In genomic region chr12:25054076-25054782, GRCh38 we compare ENCODE assay signal across 8 cellular contexts.
DNase-seq lines count a peak whose midpoint lies in the region; FAIRE-seq and TF ChIP-seq lines count a peak whose summit lies in the region.
"Had no signal": no experiment of that assay in that cellular context is flagged by ENCODE, and none has a peak within 500 bp of the region (broad histone marks: within the 10 kb centered on the region; RNA-seq: fewer than 3 reads in every experiment).

No MANE protein-coding gene starts in this region.

- H3K4me2 ChIP-seq in H9 (ENCODE audit: insufficient read depth, insufficient read length, low read length), result no peak overlapping the region

- no peaks in the 10 kb centered on the region; the same call in 1 of the 2 replicates for H3K9me3 ChIP-seq in BE2C
- H3K9me3 ChIP-seq in H9 (ENCODE audit: control insufficient read depth, low read depth, low read length), result no peaks in the 10 kb centered on the region

- H3K79me1 ChIP-seq in H9 (ENCODE audit: insufficient read depth, low read depth, low read length, poor library complexity, severe bottlenecking), result no peaks in the 10 kb centered on the region

- no peak overlapping the region for H2AFZ ChIP-seq in H9 (ENCODE audit: low read length)

- H3K4me3 ChIP-seq in GM12865 (ENCODE audit: low read depth, low read length) (peak overlapping the region; percentile 96), bronchial epithelial cell (ENCODE audit: low read depth, low read length) (peak overlapping the region; percentile 25), BE2C (ENCODE audit: low read depth, low read length) (no peak overlapping the region)

- DNase-seq in GM12865 (ENCODE audit: low read depth) (no peak), NCI-H526 (lab: John Stamatoyannopoulos, UW) (peak; percentile 40 to 61), bronchial epithelial cell (ENCODE audit: low read depth) (peak; percentile 93), pons (ENCODE audit: low spot score) (peak; percentile 21), BE2C (no peak), GM20000 (ENCODE audit: low spot score) (no peak), H9 (no peak)
- DNase-seq: NCI-H1105 had no signal

- H2BK5ac ChIP-seq in H9 (ENCODE audit: insufficient read length, low read length), result no peak overlapping the region

- no peak overlapping the region for H2BK15ac ChIP-seq in H9 (ENCODE audit: low read depth, low read length)

- H3K23me2 ChIP-seq in H9 (ENCODE audit: insufficient read length, low read depth, low read length, poor library complexity, severe bottlenecking), result no peaks in the 10 kb centered on the region

- no peak overlapping the region for H3K27ac ChIP-seq in H9 (ENCODE audit: insufficient read length, low read depth, low read length)

- H2AK5ac ChIP-seq in H9 (ENCODE audit: insufficient read length, low read length), result no peak overlapping the region

- WGBS in H9 (ENCODE audit: extremely low coverage, insufficient read length, low lambda C conversion rate), result no CpG with 5 or more reads among the region's 4 CpGs

- H2BK12ac ChIP-seq in H9 (ENCODE audit: insufficient read length, low read depth, low read length), result no peak overlapping the region

- no peak overlapping the region for H2BK20ac ChIP-seq in H9 (ENCODE audit: low read depth, low read length, poor library complexity, severe bottlenecking)

- no peak overlapping the region for H4K91ac ChIP-seq in H9 (ENCODE audit: insufficient read length, low read depth, low read length)

- H3K36me3 ChIP-seq in bronchial epithelial cell (ENCODE audit: control insufficient read depth, insufficient read depth, low read length), result no peaks in the 10 kb centered on the region
- no peaks in the 10 kb centered on the region for H3K36me3 ChIP-seq in BE2C

- H3K79me2 ChIP-seq in H9 (ENCODE audit: insufficient read depth, low read length), result no peaks in the 10 kb centered on the region

- FAIRE-seq in bronchial epithelial cell (lab: Jason Lieb, UNC), result no peak

- H3K23ac ChIP-seq in H9 (ENCODE audit: insufficient read length, low read depth, low read length), result no peak overlapping the region

- H3T11ph ChIP-seq in H9 (ENCODE audit: low read length), result no peak overlapping the region

- H3K27me3 Mint-ChIP-seq in H9 (ENCODE audit: low read depth), result no peaks in the 10 kb centered on the region; the same call in 1 of the 2 replicates

- no peaks in the 10 kb centered on the region for H3K27me3 ChIP-seq in bronchial epithelial cell (ENCODE audit: control insufficient read depth, insufficient read depth, low read length)
- no peaks in the 10 kb centered on the region; the same call in 1 of the 2 replicates for H3K27me3 ChIP-seq in BE2C
- no peaks in the 10 kb centered on the region for H3K27me3 ChIP-seq in H9 (ENCODE audit: insufficient read depth, low read length)

- H3K4me1 ChIP-seq in BE2C (no peaks in the 10 kb centered on the region), H9 (ENCODE audit: insufficient read depth, low read length) (peaks cover 4% of the 10 kb centered on the region; the same call in 1 of the 2 replicates)

- no peak overlapping the region for H3K4ac ChIP-seq in H9 (ENCODE audit: low read depth, low read length)

- TF ChIP-seq CTCF in GM12865 (IDR thresholded peaks at IDR 0.05; ENCODE audit: insufficient read depth, low read depth, low read length, missing control alignments) (no peak), bronchial epithelial cell (IDR thresholded peaks at IDR 0.05; ENCODE audit: insufficient read depth, low read length, severe bottlenecking) (no peak), BE2C (IDR thresholded peaks at IDR 0.05; ENCODE audit: low read depth, low read length) (no peak), GM20000 (IDR thresholded peaks at IDR 0.05; ENCODE audit: extremely low read depth, missing control alignments) (no peak), H9 (conservative IDR thresholded peaks at IDR 0.05) (no peak)

- no peak overlapping the region for H3K14ac ChIP-seq in H9 (ENCODE audit: insufficient read depth, low read length)

- H3K56ac ChIP-seq in H9 (ENCODE audit: insufficient read length, low read depth, low read length), result no peak overlapping the region

- H4K20me1 ChIP-seq in H9 (ENCODE audit: control insufficient read depth, insufficient read depth, insufficient read length), result no peaks in the 10 kb centered on the region

- H2BK120ac ChIP-seq in H9 (ENCODE audit: low read depth, low read length, poor library complexity, severe bottlenecking), result no peak overlapping the region

- peaks cover 9 to 13% of the 10 kb centered on the region in 2 experiments for H3K4me1 Mint-ChIP-seq in H9

- H3K27ac Mint-ChIP-seq in H9, result no peak overlapping the region

- H3K36me3 Mint-ChIP-seq in H9 (ENCODE audit: insufficient read depth in 1 of 3, low read depth in 3 of 3), result no peaks in the 10 kb centered on the region

- H3K9ac ChIP-seq in H9 (ENCODE audit: extremely low read depth, insufficient read length, low read length), result no peak overlapping the region

- H3K4me3 Mint-ChIP-seq in H9, result no peak overlapping the region

- no peak overlapping the region for H4K5ac ChIP-seq in H9 (ENCODE audit: insufficient read length, low read depth, low read length)

- no peak overlapping the region for H4K8ac ChIP-seq in H9 (replicated peaks; ENCODE audit: insufficient read length, low read depth, low read length)

- H3K9me3 Mint-ChIP-seq in H9, result no peaks in the 10 kb centered on the region

- no peak overlapping the region for H3K18ac ChIP-seq in H9 (ENCODE audit: insufficient read length, low read depth, low read length)

Comparison
In these comparisons a context has a peak if more than half of its experiments do, and no peak if none do; other contexts are left out.
1. DNase-seq: peak in NCI-H526 (2 of 2), bronchial epithelial cell (single experiment) and pons (single experiment); none in GM12865 (single experiment), BE2C (single experiment), GM20000 (single experiment) and H9 (single experiment).